22 cellular contexts compared by ENCODE assay signal in the genomic region with DNA sequence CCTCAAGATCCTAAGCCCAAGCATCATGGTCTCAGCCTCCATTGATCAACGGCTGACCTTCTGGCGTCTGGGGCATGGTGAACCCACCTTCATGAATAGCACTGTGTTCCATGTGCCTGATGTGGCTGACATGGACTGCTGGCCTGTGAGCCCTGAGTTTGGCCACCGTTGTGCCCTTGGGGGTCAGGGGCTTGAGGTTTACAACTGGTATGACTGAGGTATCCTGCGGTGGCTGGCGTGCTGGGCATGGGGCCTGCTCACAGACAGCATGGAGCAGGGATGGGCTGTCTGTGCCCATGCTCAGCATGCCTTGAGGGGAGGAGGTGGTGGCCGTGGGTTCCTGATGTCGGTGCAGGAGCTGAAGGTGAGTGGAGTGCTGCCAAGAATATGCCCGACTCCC. TPM values are rescaled to one million over a fixed set of nuclear protein-coding genes. Genes with fewer than 3 reads are reported as not detected.
DNase-seq lines count a peak whose midpoint lies in the region; ATAC-seq and TF ChIP-seq lines count a peak whose summit lies in the region.
"Had no signal": no experiment of that assay in that cellular context is flagged by ENCODE, and none has a peak within 500 bp of the region (broad histone marks: within the 10 kb centered on the region; RNA-seq: fewer than 3 reads in every experiment).

No MANE protein-coding gene starts in this region.

- no peaks in the 10 kb centered on the region for H3K9me3 Mint-ChIP-seq in CD4-positive, alpha-beta T cell
- H3K9me3 Mint-ChIP-seq in activated B cell treated with CpG ODN at 0.5 μM for 24 hours (no peaks in the 10 kb centered on the region), neural crest cell (no peaks in the 10 kb centered on the region)

- peaks cover 53% of the 10 kb centered on the region for H3K36me3 ChIP-seq in WERI-Rb-1

- H3K27me3 Mint-ChIP-seq in CD4-positive, alpha-beta T cell = no peaks in the 10 kb centered on the region
- H3K27me3 Mint-ChIP-seq in activated B cell treated with CpG ODN at 0.5 μM for 24 hours (no peaks in the 10 kb centered on the region), neural crest cell (ENCODE audit: low read depth) (peaks cover 3% of the 10 kb centered on the region)
- H3K27me3 Mint-ChIP-seq: activated naive CD8-positive, alpha-beta T cell had no signal

- POLR2A ChIA-PET in CD4-positive, alpha-beta T cell (lab: Charles Lee) = no interaction called here
- POLR2A ChIA-PET in activated B cell treated with CpG ODN at 0.5 μM for 24 hours (lab: Charles Lee) = interaction anchor here (1.0 to 14.9 kb wide), 2 partner anchors 7 to 25 kb away, joined by 3 to 372 read pairs; partner anchors contain the start of genes P4HTM and WDR6

- CTCF ChIA-PET in CD4-positive, alpha-beta T cell (lab: Charles Lee) = interaction anchor here (1.5 to 6.5 kb wide), 2 partner anchors 26 to 79 kb away, joined by 6 to 53 read pairs; partner anchors contain the start of genes P4HTM and QRICH1
- CTCF ChIA-PET in activated B cell treated with CpG ODN at 0.5 μM for 24 hours (lab: Charles Lee) = interaction anchor here (0.9 to 7.5 kb wide), 2 partner anchors 18 to 27 kb away, joined by 3 to 57 read pairs; partner anchors contain the start of gene P4HTM

- intact Hi-C loops in CD4-positive, alpha-beta T cell (cut with DNase I, micrococcal nuclease) = no loop called here
- intact Hi-C loops in activated B cell treated with CpG ODN at 0.5 μM for 24 hours (cut with micrococcal nuclease) = loop anchor here (5.0 kb wide), 1 partner anchor 1177 kb away; the partner anchor contains the start of gene GNAT1

- H3K9me3 ChIP-seq in CD4-positive, alpha-beta T cell (ENCODE audit: control insufficient read depth, low read length) = no peaks in the 10 kb centered on the region
- H3K9me3 ChIP-seq in WERI-Rb-1 (ENCODE audit: severe bottlenecking) = no peaks in the 10 kb centered on the region
- H3K9me3 ChIP-seq: esophagus squamous epithelium, gastroesophageal sphincter, testis had no signal

- H3K4me3 Mint-ChIP-seq in CD4-positive, alpha-beta T cell = peak overlapping the region; percentile 67
- H3K4me3 Mint-ChIP-seq in activated B cell treated with CpG ODN at 0.5 μM for 24 hours (peak overlapping the region; percentile 29), neural crest cell (peak overlapping the region; percentile 90)
- H3K4me3 Mint-ChIP-seq: activated naive CD8-positive, alpha-beta T cell had no signal

- no peak for ATAC-seq in CD4-positive, alpha-beta T cell (ENCODE audit: poor library complexity)
- ATAC-seq in activated B cell treated with CpG ODN at 0.5 μM for 24 hours (ENCODE audit: low read depth) = no peak
- ATAC-seq: gastroesophageal sphincter had no signal

- H3K36me3 Mint-ChIP-seq in CD4-positive, alpha-beta T cell (ENCODE audit: low read depth) = peaks cover 45% of the 10 kb centered on the region
- H3K36me3 Mint-ChIP-seq in activated B cell treated with CpG ODN at 0.5 μM for 24 hours (ENCODE audit: low read depth) (peaks cover 52% of the 10 kb centered on the region), neural crest cell (ENCODE audit: low read depth) (peaks cover 8% of the 10 kb centered on the region)
- H3K36me3 Mint-ChIP-seq: activated naive CD8-positive, alpha-beta T cell had no signal

- no peak for TF ChIP-seq CTCF in CD4-positive, alpha-beta T cell (IDR thresholded peaks at IDR 0.05)
- TF ChIP-seq CTCF in activated B cell treated with CpG ODN at 0.5 μM for 24 hours (IDR thresholded peaks at IDR 0.05) (no peak), neural crest cell (conservative IDR thresholded peaks at IDR 0.05) (no peak), WERI-Rb-1 (IDR thresholded peaks at IDR 0.05; ENCODE audit: low read depth, low read length) (no peak)

- no peaks in the 10 kb centered on the region for H3K27me3 ChIP-seq in CD4-positive, alpha-beta T cell (ENCODE audit: control insufficient read depth, insufficient read depth, low read length)
- H3K27me3 ChIP-seq in WERI-Rb-1 (ENCODE audit: insufficient read depth, low read depth, severe bottlenecking) = no peaks in the 10 kb centered on the region
- H3K27me3 ChIP-seq: esophagus squamous epithelium, gastroesophageal sphincter, testis had no signal

- no peak overlapping the region for H3K4me3 ChIP-seq in WERI-Rb-1 (ENCODE audit: low read depth, low read length)
- H3K4me3 ChIP-seq: esophagus squamous epithelium, gastroesophageal sphincter, skin epidermis, testis had no signal

- no peak overlapping the region for H3K27ac ChIP-seq in CD4-positive, alpha-beta T cell (ENCODE audit: low read depth, low read length)
- H3K27ac ChIP-seq in WERI-Rb-1 = no peak overlapping the region
- H3K27ac ChIP-seq: esophagus squamous epithelium, gastroesophageal sphincter, skin epidermis, testis had no signal

- peak overlapping the region; percentile 19 for H3K27ac Mint-ChIP-seq in CD4-positive, alpha-beta T cell
- H3K27ac Mint-ChIP-seq in activated B cell treated with CpG ODN at 0.5 μM for 24 hours (no peak overlapping the region), neural crest cell (ENCODE audit: unreplicated experiment) (no peak overlapping the region)
- H3K27ac Mint-ChIP-seq: activated naive CD8-positive, alpha-beta T cell had no signal

- no peak for DNase-seq in CD4-positive, alpha-beta T cell
- DNase-seq in activated B cell treated with CpG ODN at 0.5 μM for 24 hours (no peak), neural crest cell (ENCODE audit: low read depth, low spot score) (no peak), anterior cingulate cortex (lab: John Stamatoyannopoulos, UW) (no peak), WERI-Rb-1 (no peak), germinal center (ENCODE audit: low spot score) (no peak)
- DNase-seq: activated CD4-positive, CD25-positive, alpha-beta regulatory T cell treated with anti-CD3 and anti-CD28 coated beads, Interleukin-2, amount 50 U/mL, for 72 hours; activated CD8-positive, alpha-beta memory T cell treated with anti-CD3 and anti-CD28 coated beads for 24 hours; effector CD8-positive, alpha-beta T cell; esophagus squamous epithelium; GOT3; islet precursor cell; Karpas-422; NCI-H187 treated with DMSO at 0.1 percent for 48 hours; NCI-H774; stimulated activated CD4-positive, alpha-beta T cell treated with anti-CD3 and anti-CD28 coated beads, Interleukin-2, amount 100 ng/mL, for 24 hours; stimulated activated naive CD4-positive, alpha-beta T cell; T1000; testis had no signal

- peaks cover 27% of the 10 kb centered on the region for H3K4me1 Mint-ChIP-seq in CD4-positive, alpha-beta T cell (ENCODE audit: low read depth)
- H3K4me1 Mint-ChIP-seq in activated B cell treated with CpG ODN at 0.5 μM for 24 hours (peaks cover 24% of the 10 kb centered on the region), neural crest cell (peaks cover 18% of the 10 kb centered on the region)

RNA-seq across cellular contexts. Expression of gene DALRD3, which starts 3.3 kb away (rescaled TPM):
- 10 to 100 TPM; 15.1 to 15.6 TPM for total RNA-seq in CD4-positive, alpha-beta T cell
- 36.7 and 38.3 TPM in 2 replicates for total RNA-seq in activated B cell treated with CpG ODN at 0.5 μM for 24 hours
- 28.2 and 28.7 TPM in 2 replicates for total RNA-seq in neural crest cell

RNA-seq across cellular contexts. Expression of gene NDUFAF3, which starts 6.8 kb away (rescaled TPM):
- total RNA-seq in CD4-positive, alpha-beta T cell = 10 to 100 TPM; 52.7 to 53.2 TPM
- total RNA-seq in activated B cell treated with CpG ODN at 0.5 μM for 24 hours = 86.3 and 86.5 TPM in 2 replicates
- total RNA-seq in neural crest cell = 69.5 and 70.9 TPM in 2 replicates

RNA-seq across cellular contexts. Expression of gene WDR6, which starts 7.9 kb away (rescaled TPM):
- total RNA-seq in CD4-positive, alpha-beta T cell = 100 to 1,000 TPM; 132 to 134 TPM
- total RNA-seq in activated B cell treated with CpG ODN at 0.5 μM for 24 hours = 205 and 250 TPM in 2 replicates
- 284 and 294 TPM in 2 replicates for total RNA-seq in neural crest cell

RNA-seq across cellular contexts. Expression of gene IMPDH2, which starts 14.1 kb away (rescaled TPM):
- total RNA-seq in CD4-positive, alpha-beta T cell = 100 to 1,000 TPM; 133 to 135 TPM
- total RNA-seq in activated B cell treated with CpG ODN at 0.5 μM for 24 hours = 387 and 414 TPM in 2 replicates
- total RNA-seq in neural crest cell = 259 and 261 TPM in 2 replicates

RNA-seq across cellular contexts. Expression of gene P4HTM, which starts 25.0 kb away (rescaled TPM):
- 10 to 100 TPM; 45.9 to 47.0 TPM for total RNA-seq in CD4-positive, alpha-beta T cell
- total RNA-seq in activated B cell treated with CpG ODN at 0.5 μM for 24 hours (26.0 and 34.4 TPM in 2 replicates), neural crest cell (29.1 and 31.4 TPM in 2 replicates)

Comparison
In these comparisons a context has a peak if more than half of its experiments do, and no peak if none do; other contexts are left out.
1. H3K4me3 Mint-ChIP-seq: peak in every context shown above with its lines; median percentile 90 in neural crest cell; 67 in CD4-positive, alpha-beta T cell; 29 in activated B cell treated with CpG ODN at 0.5 μM for 24 hours.